In the genomic region with DNA sequence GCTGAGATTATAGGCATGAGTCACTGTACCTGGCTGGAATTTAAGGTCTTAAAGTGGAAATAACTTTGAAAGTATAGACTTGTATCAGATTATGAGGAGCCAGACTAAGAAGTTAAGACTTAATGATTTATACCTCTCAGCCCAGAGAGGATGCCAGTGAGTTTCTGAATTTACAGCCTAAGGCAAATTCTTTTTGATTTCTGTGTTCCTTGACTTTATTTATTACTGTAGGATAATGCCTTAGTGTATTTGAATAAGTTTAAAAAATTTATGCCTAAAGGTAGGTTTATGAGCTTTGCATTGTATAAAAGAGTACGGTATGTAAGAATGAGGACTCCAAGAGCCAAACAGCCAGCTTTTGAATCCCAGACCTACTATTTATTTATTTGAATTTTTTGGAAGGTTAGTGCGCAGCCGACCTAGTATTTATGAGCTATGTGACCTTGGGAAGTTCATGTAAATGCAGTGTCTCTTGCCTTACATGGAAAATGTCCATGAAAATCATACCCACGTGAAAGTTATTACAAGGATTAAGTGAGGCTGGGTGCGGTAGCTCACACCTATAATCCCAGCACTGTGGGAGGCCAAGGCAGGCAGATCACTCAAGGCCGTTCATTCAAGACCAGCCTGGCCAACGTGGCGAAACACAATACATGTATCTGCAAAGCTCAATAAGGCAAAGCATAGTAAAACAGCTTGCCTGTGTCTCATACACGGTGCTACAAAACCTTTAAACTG, we compare ENCODE assay signal across 19 cellular contexts.
DNase-seq lines count a peak whose midpoint lies in the region; ATAC-seq and TF ChIP-seq lines count a peak whose summit lies in the region.
"Had no signal": no experiment of that assay in that cellular context is flagged by ENCODE, and none has a peak within 500 bp of the region (broad histone marks: within the 10 kb centered on the region; RNA-seq: fewer than 3 reads in every experiment).

No MANE protein-coding gene starts in this region.

- DNase-seq in NCI-H345 (lab: John Stamatoyannopoulos, UW) (peak; percentile 11), NCI-H345 treated with DMSO at 0.1 percent for 48 hours (lab: John Stamatoyannopoulos, UW; ENCODE audit: unreplicated experiment) (no peak), SJCRH30 (peak; percentile 81 to 89), type B pancreatic cell (ENCODE audit: extremely low spot score, unreplicated experiment) (no peak), DMS114 treated with DMSO at 0.1 percent for 48 hours (lab: John Stamatoyannopoulos, UW; ENCODE audit: unreplicated experiment) (no peak), kidney glomerular epithelial cell (lab: John Stamatoyannopoulos, UW) (no peak)
- DNase-seq: 8988T; CD8-positive, alpha-beta T cell; DND-41; IMR-90; Karpas-422; MM.1S; NCI-H1105 treated with DMSO at 0.1 percent for 48 hours; NCI-H187 treated with DMSO at 0.1 percent for 48 hours; NCI-H510A treated with DMSO at 0.1 percent for 48 hours; NK-92 treated with Interleukin-12 subunit alpha and Interleukin-12 subunit beta, amount 100 ng/mL, for 24 hours; SIG-M5 had no signal

- no peaks in the 10 kb centered on the region for H3K36me3 Mint-ChIP-seq in nephron (ENCODE audit: low read depth)
- peaks cover 4% of the 10 kb centered on the region for H3K36me3 Mint-ChIP-seq in type B pancreatic cell
- H3K36me3 Mint-ChIP-seq: CD8-positive, alpha-beta T cell had no signal

- H3K27me3 ChIP-seq in SJCRH30, result no peaks in the 10 kb centered on the region

- no peaks in the 10 kb centered on the region for H3K9me3 Mint-ChIP-seq in nephron
- no peaks in the 10 kb centered on the region for H3K9me3 Mint-ChIP-seq in type B pancreatic cell
- H3K9me3 Mint-ChIP-seq: CD8-positive, alpha-beta T cell had no signal

- peak overlapping the region in 2 of 3 experiments; percentile 56 to 79 for H3K27ac Mint-ChIP-seq in nephron
- peak overlapping the region; percentile 48 for H3K27ac Mint-ChIP-seq in type B pancreatic cell
- H3K27ac Mint-ChIP-seq: CD8-positive, alpha-beta T cell had no signal

- no peaks in the 10 kb centered on the region for H3K9me3 ChIP-seq in SJCRH30 (replicated peaks)

- TF ChIP-seq CTCF in nephron (IDR thresholded peaks at IDR 0.05; ENCODE audit: unreplicated experiment in 3 of 3) (no peak), type B pancreatic cell (conservative IDR thresholded peaks at IDR 0.05) (no peak)

- no peaks in the 10 kb centered on the region for H3K27me3 Mint-ChIP-seq in nephron (ENCODE audit: low read depth)
- H3K27me3 Mint-ChIP-seq in type B pancreatic cell, result no peaks in the 10 kb centered on the region

- no peak for ATAC-seq in HG02884 (IDR thresholded peaks at IDR 0.05; ENCODE audit: unreplicated experiment)
- ATAC-seq: CD8-positive, alpha-beta T cell had no signal

- H3K27ac ChIP-seq in SJCRH30, result peak overlapping the region; percentile 2; the same call in 1 of the 2 replicates

- peaks cover 57% of the 10 kb centered on the region for H3K4me1 ChIP-seq in SJCRH30

- peaks cover 50% of the 10 kb centered on the region for H3K4me1 Mint-ChIP-seq in nephron
- H3K4me1 Mint-ChIP-seq in type B pancreatic cell (ENCODE audit: unreplicated experiment), result peaks cover 52% of the 10 kb centered on the region

- H3K4me3 Mint-ChIP-seq in nephron (no peak overlapping the region), type B pancreatic cell (no peak overlapping the region)
- H3K4me3 Mint-ChIP-seq: CD8-positive, alpha-beta T cell had no signal

- no peaks in the 10 kb centered on the region for H3K36me3 ChIP-seq in SJCRH30

- peak overlapping the region; percentile 2; the same call in 1 of the 2 replicates for H3K4me3 ChIP-seq in SJCRH30

Comparison
In these comparisons a context has a peak if more than half of its experiments do, and no peak if none do; other contexts are left out.
1. DNase-seq: peak in NCI-H345 (single experiment) and SJCRH30 (2 of 2); none in NCI-H345 treated with DMSO at 0.1 percent for 48 hours (single experiment), type B pancreatic cell (single experiment), DMS114 treated with DMSO at 0.1 percent for 48 hours (single experiment) and kidney glomerular epithelial cell (single experiment).